In the genomic region with DNA sequence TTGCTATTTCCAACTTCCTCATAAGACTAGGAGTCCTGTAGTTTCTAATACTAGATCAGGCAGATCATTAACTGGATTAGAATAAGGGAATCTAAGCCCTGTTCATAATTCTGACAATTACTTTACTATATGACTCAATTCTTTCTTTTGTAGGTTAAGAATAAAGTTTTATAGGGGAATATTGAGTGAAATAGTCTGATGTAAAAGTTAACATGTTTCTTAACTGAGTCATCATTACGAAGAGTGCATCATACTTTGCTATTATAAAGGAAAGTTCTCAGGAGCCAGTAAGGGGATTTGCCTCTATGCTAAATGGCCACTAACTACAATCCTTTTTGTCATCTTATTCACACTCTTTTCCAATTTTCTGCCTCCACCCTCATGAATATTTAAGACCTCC, we compare ENCODE assay signal across 16 cellular contexts.
DNase-seq lines count a peak whose midpoint lies in the region; FAIRE-seq and TF ChIP-seq lines count a peak whose summit lies in the region.
"Had no signal": no experiment of that assay in that cellular context is flagged by ENCODE, and none has a peak within 500 bp of the region (broad histone marks: within the 10 kb centered on the region; RNA-seq: fewer than 3 reads in every experiment).

No MANE protein-coding gene starts in this region.

- DNase-seq in EH (ENCODE audit: low read depth) = peak; percentile 85
- DNase-seq in PC-9 = peak in 1 of 2 experiments; percentile 40
- peak; percentile 49 for DNase-seq in endothelial cell of umbilical vein (ENCODE audit: low read depth, low spot score)
- DNase-seq in osteoblast (ENCODE audit: insufficient read length, low spot score, missing footprints) = peak; percentile 73
- DNase-seq in D341Med (ENCODE audit: low spot score) = no peak
- DNase-seq in SHP77 treated with DMSO at 0.1 percent for 48 hours (lab: John Stamatoyannopoulos, UW) = no peak
- no peak for DNase-seq in superior temporal gyrus (ENCODE audit: extremely low spot score)
- DNase-seq in cerebellum (ENCODE audit: low spot score) = no peak
- DNase-seq: activated naive CD4-positive, alpha-beta T cell treated with anti-CD3 and anti-CD28 coated beads, Interleukin-2, amount 10 ng/mL, durations not matched to agents 7 days and 5 days; dorsolateral prefrontal cortex; hypothalamus; NCI-H1930; T1000 had no signal

- peak overlapping the region; percentile 16 for H3K9ac ChIP-seq in endothelial cell of umbilical vein (replicated peaks; ENCODE audit: extremely low read depth, insufficient read depth, low read length)
- H3K9ac ChIP-seq: parathyroid adenoma had no signal

- H3K79me2 ChIP-seq in PC-9 (ENCODE audit: low read depth) (no peaks in the 10 kb centered on the region), endothelial cell of umbilical vein (ENCODE audit: control insufficient read depth, insufficient read depth, low read length) (no peaks in the 10 kb centered on the region), osteoblast (ENCODE audit: insufficient read depth, low read length) (no peaks in the 10 kb centered on the region)
- H3K79me2 ChIP-seq: parathyroid adenoma had no signal

- H4K20me1 ChIP-seq in PC-9 (ENCODE audit: insufficient read depth) (no peaks in the 10 kb centered on the region), endothelial cell of umbilical vein (replicated peaks; ENCODE audit: control insufficient read depth, extremely low read depth, insufficient read depth, low read length) (no peaks in the 10 kb centered on the region), osteoblast (ENCODE audit: insufficient read depth, low read length) (no peaks in the 10 kb centered on the region)

- POLR2A ChIA-PET in PC-9 (lab: Charles Lee; ENCODE audit: unreplicated experiment) (no interaction called here), endothelial cell of umbilical vein (lab: Charles Lee) (no interaction called here)

- peak; percentile 80 for FAIRE-seq in endothelial cell of umbilical vein (lab: Jason Lieb, UNC)
- FAIRE-seq: D721Med, K562 had no signal

- H2AFZ ChIP-seq in PC-9 (no peak overlapping the region), endothelial cell of umbilical vein (ENCODE audit: low read depth, low read length) (peak overlapping the region; percentile 62), osteoblast (ENCODE audit: low read length) (peak overlapping the region; percentile 39)
- H2AFZ ChIP-seq: parathyroid adenoma had no signal

- no peaks in the 10 kb centered on the region; the same call in 1 of the 2 replicates for H3F3A ChIP-seq in PC-9 (ENCODE audit: insufficient read depth, low read depth)

- H3K36me3 ChIP-seq in PC-9 (ENCODE audit: low read depth) (no peaks in the 10 kb centered on the region), endothelial cell of umbilical vein (ENCODE audit: control insufficient read depth in 2 of 2, extremely low read depth in 1 of 2, insufficient read depth in 2 of 2, low read length in 2 of 2) (peaks cover 0 to 10% of the 10 kb centered on the region in 2 experiments), osteoblast (ENCODE audit: insufficient read depth, low read length) (no peaks in the 10 kb centered on the region)

- TF ChIP-seq CTCF in PC-9 (conservative IDR thresholded peaks at IDR 0.05) (no peak), endothelial cell of umbilical vein (IDR thresholded peaks at IDR 0.05; ENCODE audit: extremely low read depth in 1 of 2, insufficient read depth in 1 of 2, low read depth in 1 of 2, low read length in 2 of 2) (no peak), osteoblast (IDR thresholded peaks at IDR 0.05; ENCODE audit: extremely low read depth, low read depth, low read length) (no peak)

- H3K4me3 ChIP-seq in PC-9 (no peak overlapping the region), endothelial cell of umbilical vein (replicated peaks in 1 of 3; ENCODE audit: insufficient read depth in 1 of 3, low read depth in 1 of 3, low read length in 3 of 3) (no peak overlapping the region), osteoblast (ENCODE audit: insufficient read depth, low read length) (no peak overlapping the region)
- H3K4me3 ChIP-seq: dorsolateral prefrontal cortex, K562 had no signal

- dilution Hi-C loops in endothelial cell of umbilical vein (cut with MboI; ENCODE audit: extremely low pct_ligation_motif_present, low sequenced_read_pairs) = no loop called here

- H3K27ac ChIP-seq in PC-9 (peak overlapping the region; percentile 45; the same call in 1 of the 2 replicates), endothelial cell of umbilical vein (ENCODE audit: insufficient read depth, low read depth, low read length) (peak overlapping the region; percentile 55), osteoblast (ENCODE audit: low read depth, low read length) (peak overlapping the region; percentile 90)
- H3K27ac ChIP-seq: dorsolateral prefrontal cortex, parathyroid adenoma had no signal

- BruUV-seq in PC-9 (replicated peaks; lab: Mats Ljungman, UMichigan) (no TSS peak), endothelial cell of umbilical vein (replicated peaks; lab: Mats Ljungman, UMichigan) (no TSS peak)

- CTCF ChIA-PET in PC-9 (lab: Charles Lee) (no interaction called here), endothelial cell of umbilical vein (lab: Charles Lee) (no interaction called here)

- H3K4me2 ChIP-seq in PC-9 = no peak overlapping the region
- H3K4me2 ChIP-seq in endothelial cell of umbilical vein (ENCODE audit: insufficient read depth, low read length) = peak overlapping the region; percentile 36
- H3K4me2 ChIP-seq in osteoblast (ENCODE audit: insufficient read depth, low read length) = peak overlapping the region; percentile 32

- no peaks in the 10 kb centered on the region for H3K9me3 ChIP-seq in PC-9 (ENCODE audit: insufficient read depth, low read depth)
- H3K9me3 ChIP-seq in endothelial cell of umbilical vein (replicated peaks; ENCODE audit: control insufficient read depth, insufficient read depth, low read length) = no peaks in the 10 kb centered on the region
- no peaks in the 10 kb centered on the region for H3K9me3 ChIP-seq in osteoblast (ENCODE audit: low read depth, low read length)

- no peaks in the 10 kb centered on the region for H3K27me3 ChIP-seq in PC-9 (ENCODE audit: insufficient read depth, low read depth)
- no peaks in the 10 kb centered on the region for H3K27me3 ChIP-seq in endothelial cell of umbilical vein (ENCODE audit: control insufficient read depth in 2 of 2, insufficient read depth in 2 of 2, low read length in 2 of 2)
- H3K27me3 ChIP-seq in osteoblast (ENCODE audit: insufficient read depth, low read length) = no peaks in the 10 kb centered on the region
- H3K27me3 ChIP-seq: dorsolateral prefrontal cortex had no signal

- 0 out of 2 replicates have a peak, but pooled peaks cover 3% of the 10 kb centered on the region for H3K4me1 ChIP-seq in PC-9 (replicated peaks; ENCODE audit: insufficient read depth)
- peaks cover 11% of the 10 kb centered on the region for H3K4me1 ChIP-seq in endothelial cell of umbilical vein (ENCODE audit: control insufficient read depth, extremely low read depth, insufficient read depth, low read length)
- H3K4me1 ChIP-seq in osteoblast (ENCODE audit: insufficient read depth, low read length) = peaks cover 12% of the 10 kb centered on the region
- H3K4me1 ChIP-seq: parathyroid adenoma had no signal

- TF ChIP-seq POLR2A in endothelial cell of umbilical vein (IDR thresholded peaks at IDR 0.05; ENCODE audit: low read depth, low read length) = no peak

- H3K9me1 ChIP-seq in endothelial cell of umbilical vein (replicated peaks; ENCODE audit: control insufficient read depth, extremely low read depth, insufficient read depth, low read length) = no peaks in the 10 kb centered on the region

- intact Hi-C loops in PC-9 (cut with micrococcal nuclease; ENCODE audit: unreplicated experiment) = no loop called here
- intact Hi-C loops in endothelial cell of umbilical vein (cut with micrococcal nuclease) = no loop called here

- no peaks in the 10 kb centered on the region for H3K9me2 ChIP-seq in PC-9 (ENCODE audit: insufficient read depth)

TF ChIP-seq in endothelial cell of umbilical vein, 7 proteins besides CTCF, POLR2A, EP300 and RAD21:
- TF ChIP-seq FOS (IDR thresholded peaks at IDR 0.05; ENCODE audit: borderline replicate concordance, insufficient read depth, low read length) (peak; percentile 74), JUN (IDR thresholded peaks at IDR 0.05; ENCODE audit: borderline replicate concordance, insufficient read depth, insufficient read length, low read depth) (peak; percentile 49)
- TF ChIP-seq, protein P1, sequence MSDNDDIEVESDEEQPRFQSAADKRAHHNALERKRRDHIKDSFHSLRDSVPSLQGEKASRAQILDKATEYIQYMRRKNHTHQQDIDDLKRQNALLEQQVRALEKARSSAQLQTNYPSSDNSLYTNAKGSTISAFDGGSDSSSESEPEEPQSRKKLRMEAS (IDR thresholded peaks at IDR 0.05; ENCODE audit: insufficient read depth, insufficient read length) = no peak

Comparison
In these comparisons a context has a peak if more than half of its experiments do, and no peak if none do; other contexts are left out.
1. DNase-seq: peak in EH (single experiment), endothelial cell of umbilical vein (single experiment) and osteoblast (single experiment); none in D341Med (single experiment), SHP77 treated with DMSO at 0.1 percent for 48 hours (single experiment), superior temporal gyrus (single experiment) and cerebellum (single experiment).
2. Peak in every context shown above with its lines, with median percentiles within 50 percentile points of each other: H3K27ac ChIP-seq.